Comparison of ENCODE assay signal across 8 cellular contexts in genomic region chr3:50248387-50248786, GRCh38.
A peak's percentile ranks its signal among the peaks of the same experiment; 100 is the strongest.
DNase-seq lines count a peak whose midpoint lies in the region; ATAC-seq lines count a peak whose summit lies in the region.

No MANE protein-coding gene starts in this region.

- no peaks in the 10 kb centered on the region for H3K27me3 ChIP-seq in layer of hippocampus (ENCODE audit: control insufficient read depth, insufficient read depth, low read length)
- H3K27me3 ChIP-seq in stomach smooth muscle (ENCODE audit: control insufficient read depth in 1 of 2, insufficient read depth in 2 of 2, low read length in 2 of 2): no peaks in the 10 kb centered on the region

- DNase-seq in DMS53 (lab: John Stamatoyannopoulos, UW): peak; percentile 32
- no peak for DNase-seq in DMS53 treated with DMSO at 0.1 percent for 48 hours (lab: John Stamatoyannopoulos, UW; ENCODE audit: unreplicated experiment)
- DNase-seq in stimulated activated CD4-positive, alpha-beta T cell treated with anti-CD3 and anti-CD28 coated beads, Interleukin-2, amount 100 ng/mL, for 48 hours: no peak
- no peak for DNase-seq in glomerular visceral epithelial cell (ENCODE audit: extremely low spot score)

- peaks cover 75% of the 10 kb centered on the region for H3K4me1 ChIP-seq in stomach smooth muscle (ENCODE audit: control insufficient read depth, insufficient read depth, low read length)

- peak overlapping the region in 1 of 2 donors; percentile 15 for H3K4me3 ChIP-seq in stomach smooth muscle (ENCODE audit: low read length in 2 of 2)

- H3K36me3 ChIP-seq in stomach smooth muscle (ENCODE audit: control insufficient read depth in 2 of 2, insufficient read depth in 2 of 2, low read length in 2 of 2): peaks cover 9 to 18% of the 10 kb centered on the region in 2 donors

- no peak overlapping the region for H3K9ac ChIP-seq in stomach smooth muscle (ENCODE audit: low read length in 2 of 2)

- peak overlapping the region; percentile 66 for H3K27ac ChIP-seq in angular gyrus (ENCODE audit: low read depth, low read length)
- peak overlapping the region; percentile 8 for H3K27ac ChIP-seq in layer of hippocampus (ENCODE audit: low read depth, low read length)
- H3K27ac ChIP-seq in stomach smooth muscle (ENCODE audit: low read length): peak overlapping the region; percentile 31

- no peak for ATAC-seq in HG02610 (IDR thresholded peaks at IDR 0.05; ENCODE audit: unreplicated experiment)

- H3K9me3 ChIP-seq in stomach smooth muscle (ENCODE audit: control insufficient read depth in 2 of 2, low read length in 2 of 2): no peaks in the 10 kb centered on the region

Comparison
In these comparisons a context has a peak if more than half of its experiments do, and no peak if none do; other contexts are left out.
1. H3K27ac ChIP-seq: peak in every context shown above with its lines; median percentile 66 in angular gyrus; 31 in stomach smooth muscle; 8 in layer of hippocampus.